1 cellular context compared by ENCODE assay signal in genomic region chr7:141731476-141732149, GRCh38.
TF ChIP-seq lines count a peak whose summit lies in the region.

No MANE protein-coding gene starts in this region.

TF ChIP-seq in K562, 482 proteins besides CTCF, POLR2A, EP300 and RAD21:
- no peak for TF ChIP-seq POU5F1 (IDR thresholded peaks at IDR 0.05; ENCODE audit: borderline replicate concordance, low read depth, low read length, partially characterized antibody)
- TF ChIP-seq, protein P1, sequence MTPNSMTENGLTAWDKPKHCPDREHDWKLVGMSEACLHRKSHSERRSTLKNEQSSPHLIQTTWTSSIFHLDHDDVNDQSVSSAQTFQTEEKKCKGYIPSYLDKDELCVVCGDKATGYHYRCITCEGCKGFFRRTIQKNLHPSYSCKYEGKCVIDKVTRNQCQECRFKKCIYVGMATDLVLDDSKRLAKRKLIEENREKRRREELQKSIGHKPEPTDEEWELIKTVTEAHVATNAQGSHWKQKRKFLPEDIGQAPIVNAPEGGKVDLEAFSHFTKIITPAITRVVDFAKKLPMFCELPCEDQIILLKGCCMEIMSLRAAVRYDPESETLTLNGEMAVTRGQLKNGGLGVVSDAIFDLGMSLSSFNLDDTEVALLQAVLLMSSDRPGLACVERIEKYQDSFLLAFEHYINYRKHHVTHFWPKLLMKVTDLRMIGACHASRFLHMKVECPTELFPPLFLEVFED (CRISPR knock-in tag; conservative IDR thresholded peaks at IDR 0.05), result no peak
- no peak for TF ChIP-seq SREBF1 (IDR thresholded peaks at IDR 0.05; ENCODE audit: borderline replicate concordance, low read depth, low read length)
- no peak for TF ChIP-seq MED1 (CRISPR knock-in tag; IDR thresholded peaks at IDR 0.05; ENCODE audit: borderline replicate concordance)
- no peak for TF ChIP-seq SMAD3 (CRISPR knock-in tag; conservative IDR thresholded peaks at IDR 0.05)
- TF ChIP-seq BCLAF1 (IDR thresholded peaks at IDR 0.05; ENCODE audit: borderline replicate concordance in 1 of 2, control insufficient read depth in 1 of 2, low read depth in 2 of 2, low read length in 1 of 2), result no peak
- no peak for TF ChIP-seq TRIM25 (IDR thresholded peaks at IDR 0.05; ENCODE audit: borderline replicate concordance)
- TF ChIP-seq GTF2B (IDR thresholded peaks at IDR 0.05; ENCODE audit: extremely low read depth, insufficient read length), result no peak
- no peak for TF ChIP-seq FOXA1 (IDR thresholded peaks at IDR 0.05; ENCODE audit: borderline replicate concordance)
- TF ChIP-seq KLF16 (IDR thresholded peaks at IDR 0.05), result no peak
- TF ChIP-seq ZNF274 (IDR thresholded peaks at IDR 0.05; ENCODE audit: borderline replicate concordance, low read depth, low read length), result no peak
- no peak for TF ChIP-seq MIER1 (IDR thresholded peaks at IDR 0.05; ENCODE audit: low read depth)
- TF ChIP-seq ZNF77 (CRISPR knock-in tag; IDR thresholded peaks at IDR 0.05), result no peak
TF ChIP-seq in K562: peak in this region for 0.
